1 cellular context compared by ENCODE assay signal in the genomic region with DNA sequence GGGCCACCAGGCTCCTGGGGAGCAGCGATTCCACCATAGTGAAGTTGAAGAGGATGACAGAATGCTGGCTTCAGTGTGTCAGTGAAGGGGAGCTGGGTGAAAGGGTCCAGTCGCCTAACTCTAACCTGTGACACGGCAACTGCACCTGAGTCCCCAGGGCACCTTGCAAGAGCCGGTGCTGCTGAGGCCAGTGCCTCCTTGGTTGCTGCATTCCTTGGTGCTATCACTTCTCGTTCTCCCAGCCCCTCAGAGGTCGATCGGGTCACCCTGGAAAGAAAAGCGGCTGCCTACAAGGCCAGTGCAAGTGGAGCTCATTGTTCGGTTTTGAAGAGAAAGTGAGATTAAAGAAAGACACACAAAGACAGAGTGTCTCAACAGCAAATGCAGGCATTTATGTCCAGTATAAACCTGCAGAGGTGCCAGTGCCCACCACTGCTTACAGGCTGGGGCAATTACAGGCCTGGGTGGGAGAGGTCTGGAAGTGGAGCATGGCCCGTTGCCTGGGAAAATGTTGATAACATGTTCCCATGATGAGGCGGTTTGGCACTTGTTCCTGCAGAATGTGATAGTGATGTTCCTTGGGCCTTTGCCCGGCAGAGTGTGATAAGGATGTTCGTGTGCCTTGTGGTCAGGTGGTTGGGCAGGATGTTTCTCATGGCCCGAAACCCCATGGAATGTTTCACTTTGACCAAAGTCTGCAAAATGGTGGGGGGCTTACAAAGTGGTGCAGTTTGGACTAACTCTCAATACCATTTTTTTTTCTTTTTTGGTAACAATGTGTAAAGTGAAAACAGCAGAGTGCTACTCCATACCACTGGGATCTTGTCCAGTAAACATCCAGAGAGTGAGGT.
TF ChIP-seq lines count a peak whose summit lies in the region.

No MANE protein-coding gene starts in this region.

TF ChIP-seq in K562, 482 proteins besides CTCF, POLR2A, EP300 and RAD21 (continued from another document and continues in another):
- TF ChIP-seq, protein P1, sequence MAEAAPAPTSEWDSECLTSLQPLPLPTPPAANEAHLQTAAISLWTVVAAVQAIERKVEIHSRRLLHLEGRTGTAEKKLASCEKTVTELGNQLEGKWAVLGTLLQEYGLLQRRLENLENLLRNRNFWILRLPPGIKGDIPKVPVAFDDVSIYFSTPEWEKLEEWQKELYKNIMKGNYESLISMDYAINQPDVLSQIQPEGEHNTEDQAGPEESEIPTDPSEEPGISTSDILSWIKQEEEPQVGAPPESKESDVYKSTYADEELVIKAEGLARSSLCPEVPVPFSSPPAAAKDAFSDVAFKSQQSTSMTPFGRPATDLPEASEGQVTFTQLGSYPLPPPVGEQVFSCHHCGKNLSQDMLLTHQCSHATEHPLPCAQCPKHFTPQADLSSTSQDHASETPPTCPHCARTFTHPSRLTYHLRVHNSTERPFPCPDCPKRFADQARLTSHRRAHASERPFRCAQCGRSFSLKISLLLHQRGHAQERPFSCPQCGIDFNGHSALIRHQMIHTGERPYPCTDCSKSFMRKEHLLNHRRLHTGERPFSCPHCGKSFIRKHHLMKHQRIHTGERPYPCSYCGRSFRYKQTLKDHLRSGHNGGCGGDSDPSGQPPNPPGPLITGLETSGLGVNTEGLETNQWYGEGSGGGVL (CRISPR knock-in tag; IDR thresholded peaks at IDR 0.05): no peak
- TF ChIP-seq KDM4B (IDR thresholded peaks at IDR 0.05; ENCODE audit: borderline replicate concordance in 2 of 2, low read depth in 1 of 2) (no peak), MYBL2 (IDR thresholded peaks at IDR 0.05; ENCODE audit: low read depth) (no peak), MYBL2 (CRISPR knock-in tag; IDR thresholded peaks at IDR 0.05; ENCODE audit: borderline replicate concordance) (no peak), RB1 (IDR thresholded peaks at IDR 0.05; ENCODE audit: low read depth) (no peak), NFIC (IDR thresholded peaks at IDR 0.05) (peak; percentile 98), KAT2B (IDR thresholded peaks at IDR 0.05; ENCODE audit: low read depth, low read length) (no peak), ZFP30 (CRISPR knock-in tag; IDR thresholded peaks at IDR 0.05; ENCODE audit: borderline replicate concordance) (no peak), ZBTB2 (IDR thresholded peaks at IDR 0.05) (peak; percentile 54; the same call in 1 of the 2 replicates), ZNF449 (CRISPR knock-in tag; IDR thresholded peaks at IDR 0.05) (peak; percentile 76), ZNF76 (CRISPR knock-in tag; IDR thresholded peaks at IDR 0.05; ENCODE audit: borderline replicate concordance) (peak; percentile 87; the same call in 1 of the 2 replicates), ZNF584 (CRISPR knock-in tag; IDR thresholded peaks at IDR 0.05; ENCODE audit: low read depth) (peak; percentile 82; the same call in 1 of the 2 replicates), SRSF1 (IDR thresholded peaks at IDR 0.05; ENCODE audit: low read depth, low read length) (no peak), MED1 (CRISPR knock-in tag; IDR thresholded peaks at IDR 0.05; ENCODE audit: borderline replicate concordance) (no peak), STAT5A (IDR thresholded peaks at IDR 0.05; ENCODE audit: borderline replicate concordance, low read length) (peak; percentile 91), RFX1 (IDR thresholded peaks at IDR 0.05) (no peak), HINFP (tag; conservative IDR thresholded peaks at IDR 0.05; ENCODE audit: low read depth) (no peak), SAP30 (IDR thresholded peaks at IDR 0.05; ENCODE audit: borderline replicate concordance, insufficient read depth, low read depth, low read length, poor library complexity, severe bottlenecking) (no peak), CHD7 (IDR thresholded peaks at IDR 0.05; ENCODE audit: low read depth, low read length) (no peak), PPARD (CRISPR knock-in tag; IDR thresholded peaks at IDR 0.05) (no peak), DPF2 (IDR thresholded peaks at IDR 0.05) (peak; percentile 97), RAD51 (IDR thresholded peaks at IDR 0.05; ENCODE audit: borderline replicate concordance, low read depth) (peak; percentile 50; the same call in 1 of the 2 replicates), ZNF699 (CRISPR knock-in tag; IDR thresholded peaks at IDR 0.05; ENCODE audit: insufficient replicate concordance) (no peak), ZNF174 (CRISPR knock-in tag; IDR thresholded peaks at IDR 0.05) (no peak), ZNF175 (CRISPR knock-in tag; IDR thresholded peaks at IDR 0.05; ENCODE audit: low read depth) (0 out of 2 replicates have a peak, but pooled peaks have one; percentile 20), MEF2D (tag; conservative IDR thresholded peaks at IDR 0.05; ENCODE audit: low read depth) (peak; percentile 48; the same call in 1 of the 2 replicates), HDAC2 (IDR thresholded peaks at IDR 0.05) (peak; percentile 85)
- TF ChIP-seq, protein P2, sequence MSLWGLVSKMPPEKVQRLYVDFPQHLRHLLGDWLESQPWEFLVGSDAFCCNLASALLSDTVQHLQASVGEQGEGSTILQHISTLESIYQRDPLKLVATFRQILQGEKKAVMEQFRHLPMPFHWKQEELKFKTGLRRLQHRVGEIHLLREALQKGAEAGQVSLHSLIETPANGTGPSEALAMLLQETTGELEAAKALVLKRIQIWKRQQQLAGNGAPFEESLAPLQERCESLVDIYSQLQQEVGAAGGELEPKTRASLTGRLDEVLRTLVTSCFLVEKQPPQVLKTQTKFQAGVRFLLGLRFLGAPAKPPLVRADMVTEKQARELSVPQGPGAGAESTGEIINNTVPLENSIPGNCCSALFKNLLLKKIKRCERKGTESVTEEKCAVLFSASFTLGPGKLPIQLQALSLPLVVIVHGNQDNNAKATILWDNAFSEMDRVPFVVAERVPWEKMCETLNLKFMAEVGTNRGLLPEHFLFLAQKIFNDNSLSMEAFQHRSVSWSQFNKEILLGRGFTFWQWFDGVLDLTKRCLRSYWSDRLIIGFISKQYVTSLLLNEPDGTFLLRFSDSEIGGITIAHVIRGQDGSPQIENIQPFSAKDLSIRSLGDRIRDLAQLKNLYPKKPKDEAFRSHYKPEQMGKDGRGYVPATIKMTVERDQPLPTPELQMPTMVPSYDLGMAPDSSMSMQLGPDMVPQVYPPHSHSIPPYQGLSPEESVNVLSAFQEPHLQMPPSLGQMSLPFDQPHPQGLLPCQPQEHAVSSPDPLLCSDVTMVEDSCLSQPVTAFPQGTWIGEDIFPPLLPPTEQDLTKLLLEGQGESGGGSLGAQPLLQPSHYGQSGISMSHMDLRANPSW (CRISPR knock-in tag; IDR thresholded peaks at IDR 0.05): no peak
- TF ChIP-seq, protein P3, sequence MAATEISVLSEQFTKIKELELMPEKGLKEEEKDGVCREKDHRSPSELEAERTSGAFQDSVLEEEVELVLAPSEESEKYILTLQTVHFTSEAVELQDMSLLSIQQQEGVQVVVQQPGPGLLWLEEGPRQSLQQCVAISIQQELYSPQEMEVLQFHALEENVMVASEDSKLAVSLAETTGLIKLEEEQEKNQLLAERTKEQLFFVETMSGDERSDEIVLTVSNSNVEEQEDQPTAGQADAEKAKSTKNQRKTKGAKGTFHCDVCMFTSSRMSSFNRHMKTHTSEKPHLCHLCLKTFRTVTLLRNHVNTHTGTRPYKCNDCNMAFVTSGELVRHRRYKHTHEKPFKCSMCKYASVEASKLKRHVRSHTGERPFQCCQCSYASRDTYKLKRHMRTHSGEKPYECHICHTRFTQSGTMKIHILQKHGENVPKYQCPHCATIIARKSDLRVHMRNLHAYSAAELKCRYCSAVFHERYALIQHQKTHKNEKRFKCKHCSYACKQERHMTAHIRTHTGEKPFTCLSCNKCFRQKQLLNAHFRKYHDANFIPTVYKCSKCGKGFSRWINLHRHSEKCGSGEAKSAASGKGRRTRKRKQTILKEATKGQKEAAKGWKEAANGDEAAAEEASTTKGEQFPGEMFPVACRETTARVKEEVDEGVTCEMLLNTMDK (IDR thresholded peaks at IDR 0.05; ENCODE audit: borderline replicate concordance, insufficient read depth, low read depth, low read length, poor library complexity, severe bottlenecking): no peak
